In the genomic region with DNA sequence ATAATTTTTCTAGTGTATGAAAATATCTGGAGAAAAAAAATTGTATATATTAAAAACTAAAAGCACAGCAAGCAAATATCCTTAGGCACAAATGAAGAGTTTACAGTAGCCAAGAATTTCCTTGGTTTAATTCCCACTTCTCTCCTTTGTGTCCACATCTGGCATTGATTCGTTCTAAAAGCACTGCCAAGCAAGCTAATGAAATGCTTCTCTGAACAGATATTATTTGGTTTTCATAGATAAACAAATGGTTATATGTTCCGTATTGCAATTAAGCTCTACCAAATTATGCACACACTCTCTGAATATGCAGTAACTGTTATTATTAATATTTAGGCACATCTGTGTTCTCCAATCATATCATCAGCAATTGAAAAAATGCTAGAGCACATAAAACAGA, we compare ENCODE assay signal across 14 cellular contexts.
A peak's percentile ranks its signal among the peaks of the same experiment; 100 is the strongest.
DNase-seq lines count a peak whose midpoint lies in the region; TF ChIP-seq lines count a peak whose summit lies in the region.
"Had no signal": no experiment of that assay in that cellular context is flagged by ENCODE, and none has a peak within 500 bp of the region (broad histone marks: within the 10 kb centered on the region; RNA-seq: fewer than 3 reads in every experiment).

No MANE protein-coding gene starts in this region.

- no peaks in the 10 kb centered on the region for H3K4me1 ChIP-seq in mammary epithelial cell (ENCODE audit: insufficient read depth, low read length)
- H3K4me1 ChIP-seq: A549, BLaER1, Caco-2, HAP-1 had no signal

- in situ Hi-C loops in mammary epithelial cell (cut with MboI; ENCODE audit: low sequenced_read_pairs in 2 of 2): no loop called here

- H4K20me1 ChIP-seq in SU-DHL-6 (ENCODE audit: low read depth, low read length) (no peaks in the 10 kb centered on the region), mammary epithelial cell (ENCODE audit: insufficient read depth, low read length) (no peaks in the 10 kb centered on the region)
- H4K20me1 ChIP-seq: BLaER1 had no signal

- no peaks in the 10 kb centered on the region for H3K36me3 ChIP-seq in SU-DHL-6 (ENCODE audit: low read length)
- H3K36me3 ChIP-seq in mammary epithelial cell (ENCODE audit: insufficient read depth, low read length): no peaks in the 10 kb centered on the region
- H3K36me3 ChIP-seq: BLaER1, HAP-1 had no signal

- no peak overlapping the region for H3K27ac ChIP-seq in SU-DHL-6 (ENCODE audit: low read depth, low read length)
- H3K27ac ChIP-seq in mammary epithelial cell (ENCODE audit: insufficient read depth, low read depth, low read length): no peak overlapping the region
- H3K27ac ChIP-seq: A549, BLaER1 had no signal

- H3F3A ChIP-seq in SU-DHL-6 (ENCODE audit: insufficient read depth): no peaks in the 10 kb centered on the region

- TF ChIP-seq CTCF in SU-DHL-6 (IDR thresholded peaks at IDR 0.05; ENCODE audit: insufficient read depth, low read length, poor library complexity, severe bottlenecking): no peak
- TF ChIP-seq CTCF in mammary epithelial cell (conservative IDR thresholded peaks at IDR 0.05 in 1 of 2, IDR thresholded peaks at IDR 0.05 in 1 of 2; ENCODE audit: extremely low read depth in 1 of 2, insufficient read depth in 1 of 2, low read depth in 1 of 2, low read length in 2 of 2): no peak

- no peaks in the 10 kb centered on the region for H3K9me2 ChIP-seq in SU-DHL-6 (replicated peaks; ENCODE audit: insufficient read depth, low read length)

- no peaks in the 10 kb centered on the region for H3K27me3 ChIP-seq in SU-DHL-6 (ENCODE audit: low read length)
- no peaks in the 10 kb centered on the region for H3K27me3 ChIP-seq in mammary epithelial cell (ENCODE audit: insufficient read depth, low read length)
- H3K27me3 ChIP-seq: BLaER1 had no signal

- dilution Hi-C loops in mammary epithelial cell (cut with HindIII; ENCODE audit: low sequenced_read_pairs): no loop called here

- no peak overlapping the region for H3K4me2 ChIP-seq in SU-DHL-6 (ENCODE audit: low read depth, low read length, poor library complexity, severe bottlenecking)
- no peak overlapping the region for H3K4me2 ChIP-seq in mammary epithelial cell (ENCODE audit: insufficient read depth, low read depth, low read length)
- H3K4me2 ChIP-seq: A549, BLaER1 had no signal

- H3K4me3 ChIP-seq in SU-DHL-6 (ENCODE audit: insufficient read depth, low read length, poor library complexity, severe bottlenecking) (no peak overlapping the region), mammary epithelial cell (replicated peaks in 1 of 3; ENCODE audit: insufficient read depth in 1 of 3, low read depth in 2 of 3, low read length in 3 of 3) (no peak overlapping the region)
- H3K4me3 ChIP-seq: A549, BLaER1, HAP-1, K562 had no signal

- H3K9me3 ChIP-seq in SU-DHL-6 (ENCODE audit: insufficient read depth, low read length): no peaks in the 10 kb centered on the region
- H3K9me3 ChIP-seq in mammary epithelial cell (replicated peaks; ENCODE audit: insufficient read depth, low read length): no peaks in the 10 kb centered on the region
- H3K9me3 ChIP-seq: A549, HAP-1 had no signal

- H3K79me2 ChIP-seq in SU-DHL-6 (ENCODE audit: insufficient read depth, low read length) (no peaks in the 10 kb centered on the region), mammary epithelial cell (ENCODE audit: insufficient read depth, low read length) (no peaks in the 10 kb centered on the region)

- no TSS peak for BruUV-seq in mammary epithelial cell (replicated peaks; lab: Mats Ljungman, UMichigan)

- CTCF ChIA-PET in mammary epithelial cell (lab: Charles Lee; ENCODE audit: low non-redundant PET): no interaction called here

- peak; percentile 38 for DNase-seq in GM03348 (ENCODE audit: low spot score)
- DNase-seq in NCI-H69 (lab: John Stamatoyannopoulos, UW): peak; percentile 26
- DNase-seq in fibroblast of gingiva (ENCODE audit: low read depth): peak; percentile 1
- no peak for DNase-seq in effector CD8-positive, alpha-beta T cell (lab: John Stamatoyannopoulos, UW)
- DNase-seq in nucleus accumbens (lab: John Stamatoyannopoulos, UW): no peak
- DNase-seq in mammary epithelial cell: no peak
- DNase-seq: AML-193; Caco-2; CD8-positive, alpha-beta memory T cell had no signal

- H3K9ac ChIP-seq in SU-DHL-6 (ENCODE audit: low read length) (no peak overlapping the region), mammary epithelial cell (ENCODE audit: insufficient read depth, low read length) (no peak overlapping the region)
- H3K9ac ChIP-seq: BLaER1 had no signal

- intact Hi-C loops in mammary epithelial cell (cut with micrococcal nuclease): no loop called here

- 23% methylated on average over 2 of the region's 2 CpGs for WGBS in mammary epithelial cell (ENCODE audit: low coverage, missing lambda C conversion rate)

- peak overlapping the region; percentile 39 for H2AFZ ChIP-seq in SU-DHL-6 (ENCODE audit: low read depth, low read length, severe bottlenecking)
- H2AFZ ChIP-seq in mammary epithelial cell (ENCODE audit: low read depth, low read length): no peak overlapping the region

Comparison
In these comparisons a context has a peak if more than half of its experiments do, and no peak if none do; other contexts are left out.
1. DNase-seq: peak in GM03348 (single experiment), NCI-H69 (single experiment) and fibroblast of gingiva (single experiment); none in effector CD8-positive, alpha-beta T cell (single experiment), nucleus accumbens (0 of 56) and mammary epithelial cell (single experiment).